20 cellular contexts compared by ENCODE assay signal in genomic region chr1:95067069-95067468, GRCh38. TPM values are rescaled to one million over a fixed set of nuclear protein-coding genes. Genes with fewer than 3 reads are reported as not detected.
A peak's percentile ranks its signal among the peaks of the same experiment; 100 is the strongest.
DNase-seq lines count a peak whose midpoint lies in the region; ATAC-seq and TF ChIP-seq lines count a peak whose summit lies in the region.
"Had no signal": no experiment of that assay in that cellular context is flagged by ENCODE, and none has a peak within 500 bp of the region (broad histone marks: within the 10 kb centered on the region; RNA-seq: fewer than 3 reads in every experiment).

No MANE protein-coding gene starts in this region.

- peaks cover 27% of the 10 kb centered on the region for H3K36me3 Mint-ChIP-seq in progenitor cell of endocrine pancreas (ENCODE audit: insufficient read depth)
- peaks cover 42% of the 10 kb centered on the region for H3K36me3 Mint-ChIP-seq in stimulated activated memory B cell treated with anti-CD40 and anti-IgM and Interleukin-4, amounts not matched to agents 10 μg/mL and 1 μg/mL and 100 μg/mL, for 72 hours

- H3K4me1 Mint-ChIP-seq in progenitor cell of endocrine pancreas (ENCODE audit: low read depth), result peaks cover 42% of the 10 kb centered on the region
- peaks cover 7% of the 10 kb centered on the region for H3K4me1 Mint-ChIP-seq in stimulated activated memory B cell treated with anti-CD40 and anti-IgM and Interleukin-4, amounts not matched to agents 10 μg/mL and 1 μg/mL and 100 μg/mL, for 72 hours

- H3K27me3 Mint-ChIP-seq in progenitor cell of endocrine pancreas, result no peaks in the 10 kb centered on the region
- H3K27me3 Mint-ChIP-seq in stimulated activated memory B cell treated with anti-CD40 and anti-IgM and Interleukin-4, amounts not matched to agents 10 μg/mL and 1 μg/mL and 100 μg/mL, for 72 hours, result no peaks in the 10 kb centered on the region

- TF ChIP-seq CTCF in progenitor cell of endocrine pancreas (IDR thresholded peaks at IDR 0.05; ENCODE audit: unreplicated experiment) (no peak), prostate gland (IDR thresholded peaks at IDR 0.05) (no peak)

- H3K4me3 Mint-ChIP-seq in progenitor cell of endocrine pancreas (ENCODE audit: low read depth), result no peak overlapping the region
- no peak overlapping the region for H3K4me3 Mint-ChIP-seq in stimulated activated memory B cell treated with anti-CD40 and anti-IgM and Interleukin-4, amounts not matched to agents 10 μg/mL and 1 μg/mL and 100 μg/mL, for 72 hours

- peak overlapping the region; percentile 5 for H3K27ac Mint-ChIP-seq in progenitor cell of endocrine pancreas
- no peak overlapping the region for H3K27ac Mint-ChIP-seq in stimulated activated memory B cell treated with anti-CD40 and anti-IgM and Interleukin-4, amounts not matched to agents 10 μg/mL and 1 μg/mL and 100 μg/mL, for 72 hours

- WGBS in aorta, 2 donors, result 90 to 92% methylated on average over 2 of the region's 2 CpGs
- 90% methylated on average over 2 of the region's 2 CpGs for WGBS in prostate gland

- no peak overlapping the region for H3K4me3 ChIP-seq in aorta (ENCODE audit: low read length in 2 of 2)
- no peak overlapping the region for H3K4me3 ChIP-seq in prostate gland
- H3K4me3 ChIP-seq: ascending aorta, colonic mucosa, uterus had no signal

- H3K27ac ChIP-seq in aorta (ENCODE audit: low read depth in 1 of 2, low read length in 2 of 2) (no peak overlapping the region), prostate gland (no peak overlapping the region)
- H3K27ac ChIP-seq: ascending aorta, colonic mucosa, epithelial cell of prostate, uterus had no signal

- intact Hi-C loops in aorta (cut with DNase I) (no loop called here), prostate gland (cut with DNase I) (no loop called here)

- peaks cover 10% of the 10 kb centered on the region for H3K9me3 Mint-ChIP-seq in progenitor cell of endocrine pancreas (ENCODE audit: low read depth)
- H3K9me3 Mint-ChIP-seq in stimulated activated memory B cell treated with anti-CD40 and anti-IgM and Interleukin-4, amounts not matched to agents 10 μg/mL and 1 μg/mL and 100 μg/mL, for 72 hours, result no peaks in the 10 kb centered on the region

- ATAC-seq in GM19351 (IDR thresholded peaks at IDR 0.05; ENCODE audit: unreplicated experiment) (peak; percentile 51), aorta (ENCODE audit: low FRiP score) (no peak), GM21367 (IDR thresholded peaks at IDR 0.05; ENCODE audit: unreplicated experiment) (no peak)
- ATAC-seq in stimulated activated memory B cell treated with anti-CD40 and anti-IgM and Interleukin-4, amounts not matched to agents 10 μg/mL and 1 μg/mL and 100 μg/mL, for 72 hours, result no peak

- TF ChIP-seq POLR2A in prostate gland (IDR thresholded peaks at IDR 0.05), result no peak

- H3K9me3 ChIP-seq in aorta (ENCODE audit: control insufficient read depth, low read length) (no peaks in the 10 kb centered on the region), prostate gland (no peaks in the 10 kb centered on the region)
- H3K9me3 ChIP-seq: ascending aorta, BE2C, colonic mucosa, uterus had no signal

- H3K27me3 ChIP-seq in aorta (ENCODE audit: control insufficient read depth in 1 of 2, insufficient read depth in 2 of 2, low read length in 1 of 2), result no peaks in the 10 kb centered on the region
- no peaks in the 10 kb centered on the region for H3K27me3 ChIP-seq in prostate gland (replicated peaks; ENCODE audit: insufficient read depth)
- H3K27me3 ChIP-seq: ascending aorta, BE2C, colonic mucosa, uterus had no signal

- H3K4me1 ChIP-seq in aorta (ENCODE audit: control insufficient read depth in 1 of 2, insufficient read depth in 2 of 2, low read length in 2 of 2) (no peaks in the 10 kb centered on the region), prostate gland (replicated peaks) (no peaks in the 10 kb centered on the region)
- H3K4me1 ChIP-seq: ascending aorta, BE2C, colonic mucosa, uterus had no signal

- no peaks in the 10 kb centered on the region for H3K36me3 ChIP-seq in aorta (ENCODE audit: control insufficient read depth in 1 of 2, insufficient read depth in 2 of 2, low read length in 1 of 2)
- H3K36me3 ChIP-seq in prostate gland, result no peaks in the 10 kb centered on the region
- H3K36me3 ChIP-seq: BE2C, colonic mucosa, uterus had no signal

- peak; percentile 29 for DNase-seq in NCI-H1105 (lab: John Stamatoyannopoulos, UW)
- DNase-seq in SKM-1 treated with dmso at 0.1 percent for 144 hours (lab: John Stamatoyannopoulos, UW; ENCODE audit: unreplicated experiment), result peak; percentile 88
- DNase-seq in progenitor cell of endocrine pancreas (ENCODE audit: low spot score, unreplicated experiment), result no peak
- no peak for DNase-seq in aorta
- DNase-seq in prostate gland (ENCODE audit: low spot score), result no peak
- DNase-seq: activated CD8-positive, alpha-beta memory T cell treated with anti-CD3 and anti-CD28 coated beads for 24 hours; activated effector memory CD4-positive, alpha-beta T cell treated with Interleukin-2 at 50 U/mL for 16 hours; BE2C; colonic mucosa; DMS153; mesenchymal stem cell; NCI-H2171; stimulated activated CD4-positive, alpha-beta T cell treated with anti-CD3 and anti-CD28 coated beads, Interleukin-4, amount 100 ng/mL, for 4 hours; SW 1271; uterus had no signal

RNA-seq across cellular contexts. Expression of gene ALG14, which starts 5.7 kb away (rescaled TPM):
- 9.7 and 10.5 TPM in 2 replicates for total RNA-seq in progenitor cell of endocrine pancreas
- total RNA-seq in aorta, result 1 to 10 TPM; 2.8 to 3.2 TPM
- under 1 TPM; 0.50 to 0.79 TPM for polyA plus RNA-seq in aorta
- total RNA-seq in prostate gland, result 1 to 10 TPM; 2.0 to 2.3 TPM
- total RNA-seq: ascending aorta had no signal

RNA-seq across cellular contexts. Expression of gene TLCD4, which starts 50.1 kb away (rescaled TPM):
- total RNA-seq in progenitor cell of endocrine pancreas (33.8 and 34.2 TPM in 2 replicates), aorta (10 to 100 TPM in 1 of 2 donors, 1 to 10 TPM in 1; 9.3 to 17.3 TPM), prostate gland (1 to 10 TPM; 6.5 to 7.6 TPM)
- polyA plus RNA-seq in aorta, result 1 to 10 TPM; 2.7 to 5.5 TPM

Comparison
In these comparisons a context has a peak if more than half of its experiments do, and no peak if none do; other contexts are left out.
1. DNase-seq: peak in NCI-H1105 (single experiment) and SKM-1 treated with dmso at 0.1 percent for 144 hours (single experiment); none in progenitor cell of endocrine pancreas (single experiment), aorta (0 of 2) and prostate gland (single experiment).